ENCODE assay signal across 1 cellular context in the genomic region with DNA sequence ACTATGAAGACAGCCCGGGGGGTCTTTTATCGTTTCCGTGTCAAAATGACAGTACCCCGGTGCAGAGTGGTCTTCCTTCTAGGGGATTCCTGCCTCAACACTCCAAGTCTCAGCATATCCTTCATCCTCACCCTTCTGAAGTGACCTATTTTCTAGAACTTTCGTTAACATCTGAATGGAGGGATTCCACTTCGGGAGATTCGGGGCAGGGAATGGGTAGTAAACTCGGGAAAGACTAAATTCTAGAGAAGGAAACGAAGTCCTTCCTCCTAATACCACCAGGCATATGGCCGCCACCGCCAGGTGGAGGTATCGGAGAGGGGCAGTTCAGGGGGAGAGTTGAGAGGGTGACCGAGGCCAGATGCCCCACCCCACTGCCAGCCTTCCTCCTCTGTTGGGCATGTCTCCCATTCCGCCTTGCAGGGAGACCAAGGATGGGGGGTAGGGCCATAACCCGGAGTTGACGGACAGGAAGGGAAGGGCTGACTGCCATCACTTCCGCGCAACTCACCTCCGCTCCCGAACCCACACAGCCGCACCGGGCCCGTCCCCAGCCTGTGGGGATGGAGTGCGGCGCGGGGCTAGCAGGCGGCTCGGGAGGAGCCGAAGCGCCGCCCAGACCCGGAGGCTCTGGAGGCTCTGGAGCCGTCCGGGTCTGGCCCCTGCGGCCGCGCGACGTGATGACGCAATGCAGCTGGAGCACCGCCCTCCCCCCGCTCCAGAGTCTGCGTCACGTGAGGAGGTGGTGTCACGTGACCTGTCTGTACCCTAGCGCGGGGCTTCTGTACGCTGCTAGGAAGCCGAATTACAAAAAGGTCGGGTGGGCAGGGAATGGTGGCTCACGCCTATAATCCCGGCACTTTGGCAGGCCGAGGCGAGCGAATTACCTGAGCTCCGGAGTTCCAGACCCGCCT.
TF ChIP-seq lines count a peak whose summit lies in the region.

Gene KLHL12 (minus strand): TSS at position 657 of the 914 bp plus-strand sequence. CDS start 2,072 bp downstream, outside the sequence.

TF ChIP-seq in HepG2, 621 proteins besides CTCF, POLR2A, EP300 and RAD21 (continued from another document and continues in another):
- TF ChIP-seq, protein P1, sequence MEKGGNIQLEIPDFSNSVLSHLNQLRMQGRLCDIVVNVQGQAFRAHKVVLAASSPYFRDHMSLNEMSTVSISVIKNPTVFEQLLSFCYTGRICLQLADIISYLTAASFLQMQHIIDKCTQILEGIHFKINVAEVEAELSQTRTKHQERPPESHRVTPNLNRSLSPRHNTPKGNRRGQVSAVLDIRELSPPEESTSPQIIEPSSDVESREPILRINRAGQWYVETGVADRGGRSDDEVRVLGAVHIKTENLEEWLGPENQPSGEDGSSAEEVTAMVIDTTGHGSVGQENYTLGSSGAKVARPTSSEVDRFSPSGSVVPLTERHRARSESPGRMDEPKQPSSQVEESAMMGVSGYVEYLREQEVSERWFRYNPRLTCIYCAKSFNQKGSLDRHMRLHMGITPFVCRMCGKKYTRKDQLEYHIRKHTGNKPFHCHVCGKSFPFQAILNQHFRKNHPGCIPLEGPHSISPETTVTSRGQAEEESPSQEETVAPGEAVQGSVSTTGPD (CRISPR knock-in tag; IDR thresholded peaks at IDR 0.05), result 0 out of 2 replicates have a peak, but pooled peaks have one; percentile 11
- no peak for TF ChIP-seq ZBTB1 (CRISPR knock-in tag; IDR thresholded peaks at IDR 0.05; ENCODE audit: borderline replicate concordance)
- 0 out of 2 replicates have a peak, but pooled peaks have one; percentile 34 for TF ChIP-seq ZNF207 (IDR thresholded peaks at IDR 0.05; ENCODE audit: borderline replicate concordance)
- TF ChIP-seq ZNF33A (CRISPR knock-in tag; IDR thresholded peaks at IDR 0.05; ENCODE audit: borderline replicate concordance), result no peak
- peak; percentile 69; the same call in 1 of the 2 replicates for TF ChIP-seq ELF4 (CRISPR knock-in tag; IDR thresholded peaks at IDR 0.05; ENCODE audit: borderline replicate concordance)
- TF ChIP-seq ZMYM2 (CRISPR knock-in tag; IDR thresholded peaks at IDR 0.05), result peak; percentile 90
- TF ChIP-seq AGO2 (optimal IDR thresholded peaks at IDR 0.05; ENCODE audit: low read depth, low read length), result peak; percentile 42
- TF ChIP-seq TAF15 (IDR thresholded peaks at IDR 0.05; ENCODE audit: low read depth, low read length, poor library complexity, severe bottlenecking), result peak; percentile 87
- peak; percentile 83; the same call in 1 of the 2 replicates for TF ChIP-seq EED (CRISPR knock-in tag; IDR thresholded peaks at IDR 0.05)
- TF ChIP-seq, protein P2, sequence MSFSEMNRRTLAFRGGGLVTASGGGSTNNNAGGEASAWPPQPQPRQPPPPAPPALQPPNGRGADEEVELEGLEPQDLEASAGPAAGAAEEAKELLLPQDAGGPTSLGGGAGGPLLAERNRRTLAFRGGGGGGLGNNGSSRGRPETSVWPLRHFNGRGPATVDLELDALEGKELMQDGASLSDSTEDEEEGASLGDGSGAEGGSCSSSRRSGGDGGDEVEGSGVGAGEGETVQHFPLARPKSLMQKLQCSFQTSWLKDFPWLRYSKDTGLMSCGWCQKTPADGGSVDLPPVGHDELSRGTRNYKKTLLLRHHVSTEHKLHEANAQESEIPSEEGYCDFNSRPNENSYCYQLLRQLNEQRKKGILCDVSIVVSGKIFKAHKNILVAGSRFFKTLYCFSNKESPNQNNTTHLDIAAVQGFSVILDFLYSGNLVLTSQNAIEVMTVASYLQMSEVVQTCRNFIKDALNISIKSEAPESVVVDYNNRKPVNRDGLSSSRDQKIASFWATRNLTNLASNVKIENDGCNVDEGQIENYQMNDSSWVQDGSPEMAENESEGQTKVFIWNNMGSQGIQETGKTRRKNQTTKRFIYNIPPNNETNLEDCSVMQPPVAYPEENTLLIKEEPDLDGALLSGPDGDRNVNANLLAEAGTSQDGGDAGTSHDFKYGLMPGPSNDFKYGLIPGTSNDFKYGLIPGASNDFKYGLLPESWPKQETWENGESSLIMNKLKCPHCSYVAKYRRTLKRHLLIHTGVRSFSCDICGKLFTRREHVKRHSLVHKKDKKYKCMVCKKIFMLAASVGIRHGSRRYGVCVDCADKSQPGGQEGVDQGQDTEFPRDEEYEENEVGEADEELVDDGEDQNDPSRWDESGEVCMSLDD (CRISPR knock-in tag; IDR thresholded peaks at IDR 0.05; ENCODE audit: borderline replicate concordance), result peak; percentile 59; the same call in 1 of the 2 replicates
- TF ChIP-seq NFATC3 (CRISPR knock-in tag; IDR thresholded peaks at IDR 0.05), result 0 out of 2 replicates have a peak, but pooled peaks have one; percentile 65
- peak; percentile 93 for TF ChIP-seq SIN3B (IDR thresholded peaks at IDR 0.05; ENCODE audit: low read length)
- TF ChIP-seq AFF4 (CRISPR knock-in tag; IDR thresholded peaks at IDR 0.05), result no peak
- TF ChIP-seq SAFB2 (CRISPR knock-in tag; IDR thresholded peaks at IDR 0.05; ENCODE audit: borderline replicate concordance, low read depth), result peak; percentile 80; the same call in 1 of the 2 replicates
- TF ChIP-seq RXRA (CRISPR knock-in tag; IDR thresholded peaks at IDR 0.05), result peak; percentile 84
- TF ChIP-seq RARG (CRISPR knock-in tag; IDR thresholded peaks at IDR 0.05; ENCODE audit: low read depth), result no peak
- TF ChIP-seq, protein P3, sequence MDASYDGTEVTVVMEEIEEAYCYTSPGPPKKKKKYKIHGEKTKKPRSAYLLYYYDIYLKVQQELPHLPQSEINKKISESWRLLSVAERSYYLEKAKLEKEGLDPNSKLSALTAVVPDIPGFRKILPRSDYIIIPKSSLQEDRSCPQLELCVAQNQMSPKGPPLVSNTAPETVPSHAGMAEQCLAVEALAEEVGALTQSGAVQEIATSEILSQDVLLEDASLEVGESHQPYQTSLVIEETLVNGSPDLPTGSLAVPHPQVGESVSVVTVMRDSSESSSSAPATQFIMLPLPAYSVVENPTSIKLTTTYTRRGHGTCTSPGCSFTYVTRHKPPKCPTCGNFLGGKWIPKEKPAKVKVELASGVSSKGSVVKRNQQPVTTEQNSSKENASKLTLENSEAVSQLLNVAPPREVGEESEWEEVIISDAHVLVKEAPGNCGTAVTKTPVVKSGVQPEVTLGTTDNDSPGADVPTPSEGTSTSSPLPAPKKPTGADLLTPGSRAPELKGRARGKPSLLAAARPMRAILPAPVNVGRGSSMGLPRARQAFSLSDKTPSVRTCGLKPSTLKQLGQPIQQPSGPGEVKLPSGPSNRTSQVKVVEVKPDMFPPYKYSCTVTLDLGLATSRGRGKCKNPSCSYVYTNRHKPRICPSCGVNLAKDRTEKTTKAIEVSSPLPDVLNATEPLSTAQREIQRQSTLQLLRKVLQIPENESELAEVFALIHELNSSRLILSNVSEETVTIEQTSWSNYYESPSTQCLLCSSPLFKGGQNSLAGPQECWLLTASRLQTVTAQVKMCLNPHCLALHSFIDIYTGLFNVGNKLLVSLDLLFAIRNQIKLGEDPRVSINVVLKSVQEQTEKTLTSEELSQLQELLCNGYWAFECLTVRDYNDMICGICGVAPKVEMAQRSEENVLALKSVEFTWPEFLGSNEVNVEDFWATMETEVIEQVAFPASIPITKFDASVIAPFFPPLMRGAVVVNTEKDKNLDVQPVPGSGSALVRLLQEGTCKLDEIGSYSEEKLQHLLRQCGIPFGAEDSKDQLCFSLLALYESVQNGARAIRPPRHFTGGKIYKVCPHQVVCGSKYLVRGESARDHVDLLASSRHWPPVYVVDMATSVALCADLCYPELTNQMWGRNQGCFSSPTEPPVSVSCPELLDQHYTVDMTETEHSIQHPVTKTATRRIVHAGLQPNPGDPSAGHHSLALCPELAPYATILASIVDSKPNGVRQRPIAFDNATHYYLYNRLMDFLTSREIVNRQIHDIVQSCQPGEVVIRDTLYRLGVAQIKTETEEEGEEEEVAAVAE (CRISPR knock-in tag; IDR thresholded peaks at IDR 0.05; ENCODE audit: borderline replicate concordance), result 0 out of 2 replicates have a peak, but pooled peaks have one; percentile 51
- peak; percentile 99 for TF ChIP-seq PHF20 (CRISPR knock-in tag; IDR thresholded peaks at IDR 0.05)
- TF ChIP-seq, protein P4, sequence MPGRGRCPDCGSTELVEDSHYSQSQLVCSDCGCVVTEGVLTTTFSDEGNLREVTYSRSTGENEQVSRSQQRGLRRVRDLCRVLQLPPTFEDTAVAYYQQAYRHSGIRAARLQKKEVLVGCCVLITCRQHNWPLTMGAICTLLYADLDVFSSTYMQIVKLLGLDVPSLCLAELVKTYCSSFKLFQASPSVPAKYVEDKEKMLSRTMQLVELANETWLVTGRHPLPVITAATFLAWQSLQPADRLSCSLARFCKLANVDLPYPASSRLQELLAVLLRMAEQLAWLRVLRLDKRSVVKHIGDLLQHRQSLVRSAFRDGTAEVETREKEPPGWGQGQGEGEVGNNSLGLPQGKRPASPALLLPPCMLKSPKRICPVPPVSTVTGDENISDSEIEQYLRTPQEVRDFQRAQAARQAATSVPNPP (CRISPR knock-in tag; IDR thresholded peaks at IDR 0.05), result 0 out of 2 replicates have a peak, but pooled peaks have one; percentile 43
- TF ChIP-seq ZNF101 (CRISPR knock-in tag; IDR thresholded peaks at IDR 0.05; ENCODE audit: borderline replicate concordance, low read depth), result no peak
- peak; percentile 66; the same call in 1 of the 2 replicates for TF ChIP-seq ZBTB21 (CRISPR knock-in tag; IDR thresholded peaks at IDR 0.05)
- peak; percentile 94; the same call in 1 of the 2 replicates for TF ChIP-seq NFKB2 (CRISPR knock-in tag; IDR thresholded peaks at IDR 0.05; ENCODE audit: borderline replicate concordance)
- peak; percentile 90 for TF ChIP-seq KMT2A (CRISPR knock-in tag; IDR thresholded peaks at IDR 0.05)
- TF ChIP-seq, protein P5, sequence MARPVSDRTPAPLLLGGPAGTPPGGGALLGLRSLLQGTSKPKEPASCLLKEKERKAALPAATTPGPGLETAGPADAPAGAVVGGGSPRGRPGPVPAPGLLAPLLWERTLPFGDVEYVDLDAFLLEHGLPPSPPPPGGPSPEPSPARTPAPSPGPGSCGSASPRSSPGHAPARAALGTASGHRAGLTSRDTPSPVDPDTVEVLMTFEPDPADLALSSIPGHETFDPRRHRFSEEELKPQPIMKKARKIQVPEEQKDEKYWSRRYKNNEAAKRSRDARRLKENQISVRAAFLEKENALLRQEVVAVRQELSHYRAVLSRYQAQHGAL (CRISPR knock-in tag; IDR thresholded peaks at IDR 0.05; ENCODE audit: not compliant biosample characterization), result peak; percentile 88
- no peak for TF ChIP-seq ATM (IDR thresholded peaks at IDR 0.05; ENCODE audit: borderline replicate concordance)
- peak; percentile 95 for TF ChIP-seq KMT2B (CRISPR knock-in tag; IDR thresholded peaks at IDR 0.05)
- TF ChIP-seq HNRNPLL (IDR thresholded peaks at IDR 0.05; ENCODE audit: low read depth, low read length, poor library complexity, severe bottlenecking), result peak; percentile 67
- TF ChIP-seq YEATS4 (CRISPR knock-in tag; IDR thresholded peaks at IDR 0.05; ENCODE audit: borderline replicate concordance), result peak; percentile 95
- 0 out of 2 replicates have a peak, but pooled peaks have one; percentile 71 for TF ChIP-seq HIC2 (CRISPR knock-in tag; IDR thresholded peaks at IDR 0.05; ENCODE audit: low read depth)
- TF ChIP-seq PPARG (CRISPR knock-in tag; conservative IDR thresholded peaks at IDR 0.05), result no peak; the same call in none of the 2 replicates
- TF ChIP-seq, protein P6, sequence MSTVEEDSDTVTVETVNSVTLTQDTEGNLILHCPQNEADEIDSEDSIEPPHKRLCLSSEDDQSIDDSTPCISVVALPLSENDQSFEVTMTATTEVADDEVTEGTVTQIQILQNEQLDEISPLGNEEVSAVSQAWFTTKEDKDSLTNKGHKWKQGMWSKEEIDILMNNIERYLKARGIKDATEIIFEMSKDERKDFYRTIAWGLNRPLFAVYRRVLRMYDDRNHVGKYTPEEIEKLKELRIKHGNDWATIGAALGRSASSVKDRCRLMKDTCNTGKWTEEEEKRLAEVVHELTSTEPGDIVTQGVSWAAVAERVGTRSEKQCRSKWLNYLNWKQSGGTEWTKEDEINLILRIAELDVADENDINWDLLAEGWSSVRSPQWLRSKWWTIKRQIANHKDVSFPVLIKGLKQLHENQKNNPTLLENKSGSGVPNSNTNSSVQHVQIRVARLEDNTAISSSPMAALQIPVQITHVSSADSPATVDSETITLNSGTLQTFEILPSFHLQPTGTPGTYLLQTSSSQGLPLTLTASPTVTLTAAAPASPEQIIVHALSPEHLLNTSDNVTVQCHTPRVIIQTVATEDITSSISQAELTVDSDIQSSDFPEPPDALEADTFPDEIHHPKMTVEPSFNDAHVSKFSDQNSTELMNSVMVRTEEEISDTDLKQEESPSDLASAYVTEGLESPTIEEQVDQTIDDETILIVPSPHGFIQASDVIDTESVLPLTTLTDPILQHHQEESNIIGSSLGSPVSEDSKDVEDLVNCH (CRISPR knock-in tag; IDR thresholded peaks at IDR 0.05), result peak; percentile 20; the same call in 1 of the 2 replicates
